ENCODE assay signal across 12 cellular contexts in the genomic region with DNA sequence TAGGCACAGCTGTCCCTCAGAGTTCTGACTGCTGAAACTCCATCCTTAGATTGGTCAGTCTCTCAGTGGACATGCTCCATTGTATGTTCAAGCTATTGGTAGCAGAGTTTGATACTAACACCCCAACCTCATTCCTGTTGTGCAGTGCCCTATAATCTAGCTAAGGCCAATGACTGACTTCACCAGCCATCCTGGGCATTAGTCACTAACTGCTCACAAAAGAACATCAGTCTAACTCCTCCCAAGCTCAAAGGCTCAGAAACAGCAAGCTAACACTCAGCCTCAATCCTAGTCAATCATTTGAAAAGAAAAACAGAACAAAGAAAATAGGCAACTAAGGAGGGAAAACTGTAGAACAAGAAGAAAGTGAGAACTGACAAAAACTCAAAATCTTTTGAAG.
A peak's percentile ranks its signal among the peaks of the same experiment; 100 is the strongest.
DNase-seq lines count a peak whose midpoint lies in the region; ATAC-seq and TF ChIP-seq lines count a peak whose summit lies in the region.
"Had no signal": no experiment of that assay in that cellular context is flagged by ENCODE, and none has a peak within 500 bp of the region (broad histone marks: within the 10 kb centered on the region; RNA-seq: fewer than 3 reads in every experiment).

No MANE protein-coding gene starts in this region.

- TF ChIP-seq CTCF in SK-N-SH (IDR thresholded peaks at IDR 0.05) (no peak), brain microvascular endothelial cell (IDR thresholded peaks at IDR 0.05; ENCODE audit: low read depth, low read length, missing control alignments) (no peak), GM20000 (IDR thresholded peaks at IDR 0.05; ENCODE audit: extremely low read depth, missing control alignments) (no peak)

- no peak for TF ChIP-seq EP300 in SK-N-SH (IDR thresholded peaks at IDR 0.05; ENCODE audit: borderline replicate concordance in 1 of 2, low read depth in 1 of 2, low read length in 1 of 2)

- H3F3A ChIP-seq in SK-N-SH (replicated peaks; ENCODE audit: insufficient read depth): peaks cover 21% of the 10 kb centered on the region

- CTCF ChIA-PET in SK-N-SH (lab: Yijun Ruan, JAX): interaction anchor here (1.2 to 5.4 kb wide), 6 partner anchors 14 to 551 kb away, joined by 4 to 65 read pairs (median 13); no protein-coding TSS in a partner anchor

- in situ Hi-C loops in brain microvascular endothelial cell (cut with HindIII; ENCODE audit: low pct_ligation_motif_present, low sequenced_read_pairs): no loop called here

- no peaks in the 10 kb centered on the region for H3K79me2 ChIP-seq in SK-N-SH (ENCODE audit: insufficient read depth)

- H3K4me2 ChIP-seq in SK-N-SH: no peak overlapping the region

- H3K4me1 ChIP-seq in SK-N-SH (ENCODE audit: control insufficient read depth in 1 of 2, insufficient read depth in 2 of 2, low read depth in 1 of 2, low read length in 1 of 2): peaks cover 0 to 26% of the 10 kb centered on the region in 2 experiments; a peak in 2 of 4 replicates
- H3K4me1 ChIP-seq: Peyer's patch had no signal

- no peak for TF ChIP-seq RAD21 in SK-N-SH (IDR thresholded peaks at IDR 0.05; ENCODE audit: low read length)

- H3K27ac ChIP-seq in SK-N-SH (ENCODE audit: low read depth in 2 of 2, low read length in 1 of 2) (peak overlapping the region in 1 of 2 experiments; percentile 17; a peak in 1 of 4 replicates), brain microvascular endothelial cell (no peak overlapping the region)
- H3K27ac ChIP-seq: Peyer's patch had no signal

- H3K36me3 ChIP-seq in SK-N-SH (replicated peaks in 1 of 2; ENCODE audit: control insufficient read depth in 1 of 2, insufficient read depth in 2 of 2, low read length in 1 of 2): peaks cover 9 to 47% of the 10 kb centered on the region in 2 experiments
- no peaks in the 10 kb centered on the region for H3K36me3 ChIP-seq in brain microvascular endothelial cell (replicated peaks)

- H3K27me3 ChIP-seq in SK-N-SH (ENCODE audit: insufficient read depth) (no peaks in the 10 kb centered on the region), brain microvascular endothelial cell (replicated peaks) (no peaks in the 10 kb centered on the region)
- H3K27me3 ChIP-seq: Peyer's patch had no signal

- no peak overlapping the region for H3K9ac ChIP-seq in SK-N-SH

- POLR2A ChIA-PET in SK-N-SH (lab: Yijun Ruan, JAX): no interaction called here

- H3K9me3 ChIP-seq in SK-N-SH: no peaks in the 10 kb centered on the region
- H3K9me3 ChIP-seq: Peyer's patch had no signal

- no peak for DNase-seq in SK-N-SH
- peak; percentile 40 for DNase-seq in brain microvascular endothelial cell
- peak; percentile 28 for DNase-seq in glomerular visceral epithelial cell (ENCODE audit: extremely low spot score)
- peak; percentile 50 for DNase-seq in superior temporal gyrus (ENCODE audit: extremely low spot score)
- no peak for DNase-seq in NCI-H2196 (lab: John Stamatoyannopoulos, UW; ENCODE audit: unreplicated experiment)
- no peak for DNase-seq in GM20000 (ENCODE audit: low spot score)
- DNase-seq: activated CD4-positive, alpha-beta memory T cell treated with anti-CD3 and anti-CD28 coated beads for 36 hours; NCI-H226; Peyer's patch had no signal

- no peak overlapping the region for H2AFZ ChIP-seq in SK-N-SH (ENCODE audit: low read depth)

- H4K20me1 ChIP-seq in SK-N-SH (ENCODE audit: insufficient read depth): no peaks in the 10 kb centered on the region

- H3K4me3 ChIP-seq in SK-N-SH (ENCODE audit: low read depth in 2 of 2, low read length in 1 of 2): no peak overlapping the region
- no peak overlapping the region for H3K4me3 ChIP-seq in brain microvascular endothelial cell (ENCODE audit: low read depth, low read length)
- H3K4me3 ChIP-seq: GM12878, Peyer's patch had no signal

- no peaks in the 10 kb centered on the region for H3K9me2 ChIP-seq in SK-N-SH

- ATAC-seq in SK-N-SH treated with all-trans-retinoic acid at 6 μM for 48 hours (peak; percentile 29; the same call in 1 of the 3 replicates), GM21619 (IDR thresholded peaks at IDR 0.05; ENCODE audit: unreplicated experiment) (no peak)
- ATAC-seq: GM12878 had no signal

TF ChIP-seq in SK-N-SH treated with all-trans-retinoic acid at 6 μM for 48 hours, 23 proteins besides CTCF, POLR2A, EP300 and RAD21:
- TF ChIP-seq CSDC2 (CRISPR knock-in tag; IDR thresholded peaks at IDR 0.05) (no peak), TOX (CRISPR knock-in tag; IDR thresholded peaks at IDR 0.05; ENCODE audit: borderline replicate concordance) (no peak), OSR1 (CRISPR knock-in tag; IDR thresholded peaks at IDR 0.05) (no peak), GLIS3 (CRISPR knock-in tag; IDR thresholded peaks at IDR 0.05) (no peak), ZNF8 (CRISPR knock-in tag; IDR thresholded peaks at IDR 0.05) (no peak), PPARA (CRISPR knock-in tag; IDR thresholded peaks at IDR 0.05; ENCODE audit: borderline replicate concordance) (no peak)

TF ChIP-seq in SK-N-SH, 30 proteins besides CTCF, POLR2A, EP300 and RAD21 (continues in another document):
- TF ChIP-seq, protein P1, sequence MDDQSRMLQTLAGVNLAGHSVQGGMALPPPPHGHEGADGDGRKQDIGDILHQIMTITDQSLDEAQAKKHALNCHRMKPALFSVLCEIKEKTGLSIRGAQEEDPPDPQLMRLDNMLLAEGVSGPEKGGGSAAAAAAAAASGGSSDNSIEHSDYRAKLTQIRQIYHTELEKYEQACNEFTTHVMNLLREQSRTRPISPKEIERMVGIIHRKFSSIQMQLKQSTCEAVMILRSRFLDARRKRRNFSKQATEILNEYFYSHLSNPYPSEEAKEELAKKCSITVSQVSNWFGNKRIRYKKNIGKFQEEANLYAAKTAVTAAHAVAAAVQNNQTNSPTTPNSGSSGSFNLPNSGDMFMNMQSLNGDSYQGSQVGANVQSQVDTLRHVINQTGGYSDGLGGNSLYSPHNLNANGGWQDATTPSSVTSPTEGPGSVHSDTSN (IDR thresholded peaks at IDR 0.05): no peak
- TF ChIP-seq POLR2AphosphoS5 (IDR thresholded peaks at IDR 0.05; ENCODE audit: low read depth, low read length): no peak
- no peak for TF ChIP-seq FOXJ3 (CRISPR knock-in tag; IDR thresholded peaks at IDR 0.05)
- no peak for TF ChIP-seq TAF1 (IDR thresholded peaks at IDR 0.05; ENCODE audit: borderline replicate concordance, low read depth, low read length)
- TF ChIP-seq, protein P2, sequence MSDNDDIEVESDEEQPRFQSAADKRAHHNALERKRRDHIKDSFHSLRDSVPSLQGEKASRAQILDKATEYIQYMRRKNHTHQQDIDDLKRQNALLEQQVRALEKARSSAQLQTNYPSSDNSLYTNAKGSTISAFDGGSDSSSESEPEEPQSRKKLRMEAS (IDR thresholded peaks at IDR 0.05; ENCODE audit: low read depth): no peak
- TF ChIP-seq, protein P3, sequence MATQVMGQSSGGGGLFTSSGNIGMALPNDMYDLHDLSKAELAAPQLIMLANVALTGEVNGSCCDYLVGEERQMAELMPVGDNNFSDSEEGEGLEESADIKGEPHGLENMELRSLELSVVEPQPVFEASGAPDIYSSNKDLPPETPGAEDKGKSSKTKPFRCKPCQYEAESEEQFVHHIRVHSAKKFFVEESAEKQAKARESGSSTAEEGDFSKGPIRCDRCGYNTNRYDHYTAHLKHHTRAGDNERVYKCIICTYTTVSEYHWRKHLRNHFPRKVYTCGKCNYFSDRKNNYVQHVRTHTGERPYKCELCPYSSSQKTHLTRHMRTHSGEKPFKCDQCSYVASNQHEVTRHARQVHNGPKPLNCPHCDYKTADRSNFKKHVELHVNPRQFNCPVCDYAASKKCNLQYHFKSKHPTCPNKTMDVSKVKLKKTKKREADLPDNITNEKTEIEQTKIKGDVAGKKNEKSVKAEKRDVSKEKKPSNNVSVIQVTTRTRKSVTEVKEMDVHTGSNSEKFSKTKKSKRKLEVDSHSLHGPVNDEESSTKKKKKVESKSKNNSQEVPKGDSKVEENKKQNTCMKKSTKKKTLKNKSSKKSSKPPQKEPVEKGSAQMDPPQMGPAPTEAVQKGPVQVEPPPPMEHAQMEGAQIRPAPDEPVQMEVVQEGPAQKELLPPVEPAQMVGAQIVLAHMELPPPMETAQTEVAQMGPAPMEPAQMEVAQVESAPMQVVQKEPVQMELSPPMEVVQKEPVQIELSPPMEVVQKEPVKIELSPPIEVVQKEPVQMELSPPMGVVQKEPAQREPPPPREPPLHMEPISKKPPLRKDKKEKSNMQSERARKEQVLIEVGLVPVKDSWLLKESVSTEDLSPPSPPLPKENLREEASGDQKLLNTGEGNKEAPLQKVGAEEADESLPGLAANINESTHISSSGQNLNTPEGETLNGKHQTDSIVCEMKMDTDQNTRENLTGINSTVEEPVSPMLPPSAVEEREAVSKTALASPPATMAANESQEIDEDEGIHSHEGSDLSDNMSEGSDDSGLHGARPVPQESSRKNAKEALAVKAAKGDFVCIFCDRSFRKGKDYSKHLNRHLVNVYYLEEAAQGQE (IDR thresholded peaks at IDR 0.05; ENCODE audit: low read depth, low read length): no peak
- TF ChIP-seq MXI1 (IDR thresholded peaks at IDR 0.05; ENCODE audit: low read depth, low read length): no peak
- TF ChIP-seq SMC3 (IDR thresholded peaks at IDR 0.05; ENCODE audit: low read depth, low read length): no peak
- TF ChIP-seq, protein P4, sequence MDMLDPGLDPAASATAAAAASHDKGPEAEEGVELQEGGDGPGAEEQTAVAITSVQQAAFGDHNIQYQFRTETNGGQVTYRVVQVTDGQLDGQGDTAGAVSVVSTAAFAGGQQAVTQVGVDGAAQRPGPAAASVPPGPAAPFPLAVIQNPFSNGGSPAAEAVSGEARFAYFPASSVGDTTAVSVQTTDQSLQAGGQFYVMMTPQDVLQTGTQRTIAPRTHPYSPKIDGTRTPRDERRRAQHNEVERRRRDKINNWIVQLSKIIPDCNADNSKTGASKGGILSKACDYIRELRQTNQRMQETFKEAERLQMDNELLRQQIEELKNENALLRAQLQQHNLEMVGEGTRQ (IDR thresholded peaks at IDR 0.05; ENCODE audit: borderline replicate concordance, low read depth, low read length): no peak
- TF ChIP-seq, protein P5, sequence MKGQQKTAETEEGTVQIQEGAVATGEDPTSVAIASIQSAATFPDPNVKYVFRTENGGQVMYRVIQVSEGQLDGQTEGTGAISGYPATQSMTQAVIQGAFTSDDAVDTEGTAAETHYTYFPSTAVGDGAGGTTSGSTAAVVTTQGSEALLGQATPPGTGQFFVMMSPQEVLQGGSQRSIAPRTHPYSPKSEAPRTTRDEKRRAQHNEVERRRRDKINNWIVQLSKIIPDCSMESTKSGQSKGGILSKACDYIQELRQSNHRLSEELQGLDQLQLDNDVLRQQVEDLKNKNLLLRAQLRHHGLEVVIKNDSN (IDR thresholded peaks at IDR 0.05; ENCODE audit: borderline replicate concordance, low read depth): no peak
- TF ChIP-seq EZH2phosphoT487 (IDR thresholded peaks at IDR 0.05; ENCODE audit: borderline replicate concordance, low read depth): no peak
- no peak for TF ChIP-seq MEF2A (IDR thresholded peaks at IDR 0.05; ENCODE audit: borderline replicate concordance, low read depth)
- no peak for TF ChIP-seq NRF1 (IDR thresholded peaks at IDR 0.05; ENCODE audit: low read depth, low read length)

Comparison
In these comparisons a context has a peak if more than half of its experiments do, and no peak if none do; other contexts are left out.
1. DNase-seq: peak in brain microvascular endothelial cell (single experiment), glomerular visceral epithelial cell (single experiment) and superior temporal gyrus (single experiment); none in SK-N-SH (single experiment), NCI-H2196 (single experiment) and GM20000 (single experiment).